ENCODE assay signal across 8 cellular contexts in genomic region chr20:43456809-43457639, GRCh38. TPM values are rescaled to one million over a fixed set of nuclear protein-coding genes. Genes with fewer than 3 reads are reported as not detected.
DNase-seq lines count a peak whose midpoint lies in the region; ATAC-seq and TF ChIP-seq lines count a peak whose summit lies in the region.

No MANE protein-coding gene starts in this region.

- H3K4me1 ChIP-seq in left ventricle myocardium inferior: peaks cover 48% of the 10 kb centered on the region
- peaks cover 14 to 21% (median 16%) of the 10 kb centered on the region in 4 donors for H3K4me1 ChIP-seq in upper lobe of left lung

- H3K27me3 ChIP-seq in left ventricle myocardium inferior (ENCODE audit: low read depth) (peaks cover 16% of the 10 kb centered on the region), upper lobe of left lung (no peaks in the 10 kb centered on the region)

- ATAC-seq in HG02840 (IDR thresholded peaks at IDR 0.05; ENCODE audit: low FRiP score, unreplicated experiment): peak; percentile 86
- peak; percentile 93 to 94 for ATAC-seq in upper lobe of left lung (ENCODE audit: low FRiP score in 2 of 2)

- H3K4me3 ChIP-seq in GM12865 (ENCODE audit: low read depth, low read length) (peak overlapping the region; percentile 86), left ventricle myocardium inferior (peak overlapping the region; percentile 99), upper lobe of left lung (peak overlapping the region; percentile 69 to 97 (median 86))

- TF ChIP-seq EP300 in upper lobe of left lung (IDR thresholded peaks at IDR 0.05): no peak

- no peak for TF ChIP-seq CTCF in GM12865 (IDR thresholded peaks at IDR 0.05; ENCODE audit: insufficient read depth, low read depth, low read length, missing control alignments)
- TF ChIP-seq CTCF in left ventricle myocardium inferior (IDR thresholded peaks at IDR 0.05; ENCODE audit: borderline replicate concordance): no peak
- TF ChIP-seq CTCF in upper lobe of left lung (IDR thresholded peaks at IDR 0.05): no peak

- H3K36me3 ChIP-seq in left ventricle myocardium inferior: peaks cover 32% of the 10 kb centered on the region
- H3K36me3 ChIP-seq in upper lobe of left lung: peaks cover 20 to 31% (median 22%) of the 10 kb centered on the region in 4 donors

- intact Hi-C loops in left ventricle myocardium inferior (cut with micrococcal nuclease) (no loop called here), posterior cingulate gyrus (cut with DNase I) (loop anchor here (5.0 kb wide), 1 partner anchor 55 kb away; no protein-coding TSS in a partner anchor)

- no peak for TF ChIP-seq POLR2A in upper lobe of left lung (IDR thresholded peaks at IDR 0.05)

- 1% methylated on average over 47 to 52 of the region's 53 CpGs for WGBS in upper lobe of left lung, 2 donors

- H3K27ac ChIP-seq in left ventricle myocardium inferior (replicated peaks) (peak overlapping the region; percentile 100), upper lobe of left lung (peak overlapping the region; percentile 99 to 100 (median 100))

- no peaks in the 10 kb centered on the region for H3K9me3 ChIP-seq in left ventricle myocardium inferior (replicated peaks)
- no peaks in the 10 kb centered on the region for H3K9me3 ChIP-seq in upper lobe of left lung

- peak; percentile 95 for DNase-seq in GM12865 (ENCODE audit: low read depth)
- DNase-seq in NCI-H1436 (lab: John Stamatoyannopoulos, UW): peak; percentile 89
- DNase-seq in T follicular helper cell (ENCODE audit: low read depth): peak; percentile 83
- DNase-seq in amygdala (lab: John Stamatoyannopoulos, UW): peak in 55 of 56 donors; percentile 74 to 98 (median 90)
- DNase-seq in left ventricle myocardium inferior: peak; percentile 87
- DNase-seq in posterior cingulate gyrus: peak; percentile 87 to 98 (median 93)
- DNase-seq in upper lobe of left lung: peak; percentile 88 to 96

RNA-seq across cellular contexts. Expression of gene SRSF6, which starts 0.7 kb away (rescaled TPM):
- total RNA-seq in left ventricle myocardium inferior: 58.7 TPM
- total RNA-seq in upper lobe of left lung: 100 to 1,000 TPM in 1 of 6 donors, 10 to 100 TPM in 5; 48.4 to 147 (median 93.2) TPM

RNA-seq across cellular contexts. Expression of gene L3MBTL1, which starts 50.5 kb away (rescaled TPM):
- total RNA-seq in left ventricle myocardium inferior: 4.0 TPM
- 10 to 100 TPM in 3 of 6 donors, 1 to 10 TPM in 3; 4.9 to 50.3 (median 11.3) TPM for total RNA-seq in upper lobe of left lung

Comparison
In these comparisons a context has a peak if more than half of its experiments do, and no peak if none do; other contexts are left out.
1. Peak in every context shown above with its lines: DNase-seq, ATAC-seq, H3K4me3 ChIP-seq and H3K27ac ChIP-seq.